Comparison of ENCODE assay signal across 8 cellular contexts in the genomic region with DNA sequence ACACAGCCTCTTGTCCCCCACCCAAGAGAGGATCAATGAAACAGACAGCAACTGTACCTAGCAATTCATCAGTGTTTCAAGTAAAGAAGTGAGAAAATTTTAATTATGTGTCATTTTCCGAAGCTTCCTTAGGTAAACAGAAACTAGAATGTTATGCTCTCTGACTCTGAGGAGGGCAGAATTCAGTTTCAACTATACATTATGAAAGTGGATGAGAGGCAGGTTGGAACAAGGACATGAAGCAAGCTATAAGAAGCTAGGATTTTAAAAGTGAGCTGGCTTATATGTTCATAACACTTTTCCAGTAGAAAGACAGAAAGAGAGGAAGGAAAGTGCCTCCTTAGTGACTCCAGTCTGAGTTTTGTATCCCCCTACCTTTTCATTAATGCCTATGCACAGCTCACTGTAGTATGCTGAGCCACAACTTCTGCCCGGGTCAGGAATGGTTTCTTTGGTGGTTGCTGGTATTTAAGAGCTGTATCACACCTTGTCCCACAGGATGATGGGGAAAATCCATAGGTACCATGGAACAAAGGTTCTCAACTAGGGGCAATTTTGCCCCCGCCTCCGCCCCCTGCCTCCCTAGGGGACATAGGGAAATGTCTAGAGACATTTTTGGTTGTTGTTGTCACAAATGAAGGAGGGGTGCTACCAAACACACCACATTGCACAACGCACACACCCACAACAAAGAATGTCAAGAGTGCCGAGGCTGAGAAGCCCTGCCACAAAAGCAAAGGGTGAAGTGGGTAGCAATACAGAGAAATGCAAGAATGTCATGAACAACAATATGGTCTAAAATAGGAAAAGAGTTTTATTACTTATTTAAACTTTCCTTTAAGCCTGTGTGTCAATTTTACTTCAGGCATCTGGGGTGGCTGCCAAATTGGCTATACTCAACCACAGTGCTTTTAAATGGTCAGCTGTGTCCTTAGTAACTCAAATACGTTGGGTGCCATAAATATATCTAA.
DNase-seq lines count a peak whose midpoint lies in the region; ATAC-seq and TF ChIP-seq lines count a peak whose summit lies in the region.

No MANE protein-coding gene starts in this region.

- no peaks in the 10 kb centered on the region for H3K9me3 ChIP-seq in OCI-LY1 (ENCODE audit: low read length)
- no peaks in the 10 kb centered on the region for H3K9me3 ChIP-seq in lung (ENCODE audit: control insufficient read depth in 2 of 2, insufficient read depth in 1 of 2, low read length in 1 of 2)
- no peaks in the 10 kb centered on the region for H3K9me3 ChIP-seq in ovary

- DNase-seq in GM13976 (ENCODE audit: low spot score) (peak; percentile 44), lung (ENCODE audit: low spot score) (peak; percentile 44), H7 (no peak), ovary (no peak), NCI-H774 (lab: John Stamatoyannopoulos, UW) (no peak), midbrain (lab: John Stamatoyannopoulos, UW) (no peak)

- no peak overlapping the region for H3K4me3 ChIP-seq in OCI-LY1 (ENCODE audit: low read depth, low read length, poor library complexity, severe bottlenecking)
- no peak overlapping the region for H3K4me3 ChIP-seq in lung
- no peak overlapping the region for H3K4me3 ChIP-seq in H7 (ENCODE audit: insufficient read depth, low read depth, low read length)
- H3K4me3 ChIP-seq in ovary, result no peak overlapping the region

- H3K27ac ChIP-seq in OCI-LY1 (ENCODE audit: low read depth, low read length, poor library complexity, severe bottlenecking), result peak overlapping the region; percentile 43
- peak overlapping the region in 1 of 2 donors; percentile 65 for H3K27ac ChIP-seq in lung (ENCODE audit: low read depth in 1 of 2, low read length in 1 of 2)
- H3K27ac ChIP-seq in ovary, result no peak overlapping the region

- in situ Hi-C loops in GM13976 (cut with MboI; ENCODE audit: low sequenced_read_pairs, unreplicated experiment), result no loop called here

- intact Hi-C loops in ovary (cut with DNase I), result no loop called here

- H4K20me1 ChIP-seq in OCI-LY1 (ENCODE audit: insufficient read depth, low read length), result no peaks in the 10 kb centered on the region

- no peak for TF ChIP-seq EP300 in ovary (IDR thresholded peaks at IDR 0.05)

- peak; percentile 79 for ATAC-seq in GM21786 (IDR thresholded peaks at IDR 0.05; ENCODE audit: unreplicated experiment)
- no peak for ATAC-seq in lung (ENCODE audit: insufficient read depth, low FRiP score)

- H3K9ac ChIP-seq in OCI-LY1 (ENCODE audit: low read length), result peak overlapping the region; percentile 15; the same call in 1 of the 2 replicates

- H3F3A ChIP-seq in OCI-LY1 (ENCODE audit: insufficient read depth, low read length), result no peaks in the 10 kb centered on the region

- 69 to 79% methylated on average over 7 of the region's 7 CpGs for WGBS in lung, 2 donors
- 85 to 91% (median 89%) methylated on average over 7 of the region's 7 CpGs for WGBS in ovary, 3 donors

- no peaks in the 10 kb centered on the region for H3K79me2 ChIP-seq in OCI-LY1 (ENCODE audit: insufficient read depth, low read length)

- no peaks in the 10 kb centered on the region for H3K36me3 ChIP-seq in OCI-LY1 (ENCODE audit: insufficient read depth, low read length)
- H3K36me3 ChIP-seq in lung (ENCODE audit: control insufficient read depth in 2 of 2, insufficient read depth in 2 of 2, low read length in 2 of 2), result peaks cover 0 to 1% of the 10 kb centered on the region in 2 donors
- H3K36me3 ChIP-seq in H7 (replicated peaks; ENCODE audit: control insufficient read depth, insufficient read depth, low read length), result no peaks in the 10 kb centered on the region
- H3K36me3 ChIP-seq in ovary, result no peaks in the 10 kb centered on the region

- no peaks in the 10 kb centered on the region for H3K27me3 ChIP-seq in OCI-LY1 (ENCODE audit: insufficient read depth, low read length)
- no peaks in the 10 kb centered on the region for H3K27me3 ChIP-seq in lung (ENCODE audit: control insufficient read depth, insufficient read depth)
- no peaks in the 10 kb centered on the region for H3K27me3 ChIP-seq in H7 (ENCODE audit: control insufficient read depth, insufficient read depth, low read length)
- H3K27me3 ChIP-seq in ovary, result no peaks in the 10 kb centered on the region

- H3K9me2 ChIP-seq in OCI-LY1 (ENCODE audit: low read depth, low read length), result no peaks in the 10 kb centered on the region

- H3K4me1 ChIP-seq in OCI-LY1 (ENCODE audit: insufficient read depth, low read length, severe bottlenecking) (peaks cover 29% of the 10 kb centered on the region), lung (ENCODE audit: control insufficient read depth in 2 of 2, insufficient read depth in 2 of 2, low read length in 2 of 2) (peaks cover 5% of the 10 kb centered on the region in 2 donors), ovary (ENCODE audit: insufficient read depth) (peaks cover 12% of the 10 kb centered on the region)

- H2AFZ ChIP-seq in OCI-LY1 (ENCODE audit: low read length), result no peak overlapping the region

- peak overlapping the region; percentile 42 for H3K4me2 ChIP-seq in OCI-LY1 (ENCODE audit: low read length)

- no peak for TF ChIP-seq POLR2A in ovary (IDR thresholded peaks at IDR 0.05)

- TF ChIP-seq CTCF in GM13976 (IDR thresholded peaks at IDR 0.05; ENCODE audit: borderline replicate concordance, control extremely low read depth, extremely low read depth, insufficient read depth, missing control alignments), result no peak
- no peak for TF ChIP-seq CTCF in OCI-LY1 (IDR thresholded peaks at IDR 0.05; ENCODE audit: low read length)
- TF ChIP-seq CTCF in lung (IDR thresholded peaks at IDR 0.05; ENCODE audit: control extremely low read depth, extremely low read depth), result no peak
- TF ChIP-seq CTCF in ovary (IDR thresholded peaks at IDR 0.05), result no peak

Comparison
In these comparisons a context has a peak if more than half of its experiments do, and no peak if none do; other contexts are left out.
1. DNase-seq: peak in GM13976 (single experiment) and lung (single experiment); none in H7 (single experiment), ovary (0 of 5), NCI-H774 (single experiment) and midbrain (single experiment).